Comparison of ENCODE assay signal across 12 cellular contexts in the genomic region with DNA sequence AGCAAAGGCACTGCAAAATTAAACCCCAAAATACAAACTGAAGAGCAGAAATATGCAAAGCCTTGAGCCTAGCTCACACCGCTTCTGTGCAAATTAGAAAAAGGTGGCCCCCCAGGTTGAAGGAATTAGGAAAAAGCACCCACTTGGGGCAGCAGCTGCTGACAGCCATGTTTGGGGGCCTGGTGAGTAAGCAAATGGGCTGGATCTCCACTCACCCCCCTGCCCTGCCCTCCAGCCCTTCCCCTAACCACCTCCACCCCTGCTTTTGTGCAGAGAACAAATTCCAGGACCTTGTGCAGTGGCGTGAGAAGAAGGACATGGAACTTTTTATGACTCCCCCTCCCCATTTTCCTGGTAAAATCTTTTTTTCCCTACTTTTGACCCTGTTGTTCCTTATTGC.
DNase-seq lines count a peak whose midpoint lies in the region; ATAC-seq, FAIRE-seq and TF ChIP-seq lines count a peak whose summit lies in the region.
"Had no signal": no experiment of that assay in that cellular context is flagged by ENCODE, and none has a peak within 500 bp of the region (broad histone marks: within the 10 kb centered on the region; RNA-seq: fewer than 3 reads in every experiment).

No MANE protein-coding gene starts in this region.

- H2BK5ac ChIP-seq in mesendoderm (ENCODE audit: low read length) = no peak overlapping the region

- no peak overlapping the region for H4K8ac ChIP-seq in mesendoderm (ENCODE audit: low read depth, low read length)

- H3K27ac Mint-ChIP-seq in activated T-helper 1 cell treated with anti-CD3 and anti-CD28 coated beads, Interleukin-12 subunit alpha, Interleukin-12 subunit beta, Interleukin-2, Interleukin-4 antibody, amounts not matched to agents 30 ng/mL and 10 ng/mL and 1 ng/mL, durations not matched to agents 14 hours and 24 hours and 36 hours = no peak overlapping the region
- H3K27ac Mint-ChIP-seq in activated CD4-positive, alpha-beta T cell treated with anti-CD3 and anti-CD28 coated beads for 36 hours = no peak overlapping the region
- H3K27ac Mint-ChIP-seq: T-helper 17 cell had no signal

- H3K27ac ChIP-seq in HepG2 (ENCODE audit: extremely low read length, insufficient read depth, low read length) = no peak overlapping the region
- H3K27ac ChIP-seq in right lobe of liver = no peak overlapping the region
- H3K27ac ChIP-seq in coronary artery = peak overlapping the region in 1 of 2 donors; percentile 51
- peak overlapping the region; percentile 79 for H3K27ac ChIP-seq in mesendoderm (ENCODE audit: low read depth, low read length)

- POLR2A ChIA-PET in HepG2 (lab: Yijun Ruan, JAX) = interaction anchor here (1.0 kb wide), 1 partner anchor 108 kb away, joined by 3 read pairs; no protein-coding TSS in a partner anchor
- POLR2A ChIA-PET in activated CD4-positive, alpha-beta T cell treated with anti-CD3 and anti-CD28 coated beads for 36 hours (lab: Charles Lee) = no interaction called here

- CTCF ChIA-PET in HepG2 (lab: Yijun Ruan, JAX; ENCODE audit: low intra/inter-chr PET ratio, low total read pairs) = no interaction called here
- CTCF ChIA-PET in activated CD4-positive, alpha-beta T cell treated with anti-CD3 and anti-CD28 coated beads for 36 hours (lab: Charles Lee) = no interaction called here

- H3K4me3 Mint-ChIP-seq in activated T-helper 1 cell treated with anti-CD3 and anti-CD28 coated beads, Interleukin-12 subunit alpha, Interleukin-12 subunit beta, Interleukin-2, Interleukin-4 antibody, amounts not matched to agents 30 ng/mL and 10 ng/mL and 1 ng/mL, durations not matched to agents 14 hours and 24 hours and 36 hours = no peak overlapping the region
- no peak overlapping the region for H3K4me3 Mint-ChIP-seq in activated CD4-positive, alpha-beta T cell treated with anti-CD3 and anti-CD28 coated beads for 36 hours
- H3K4me3 Mint-ChIP-seq: T-helper 17 cell had no signal

- peak overlapping the region; percentile 67 for H3K4me2 ChIP-seq in HepG2 (ENCODE audit: low read depth, low read length)
- H3K4me2 ChIP-seq in mesendoderm (ENCODE audit: low read length) = no peak overlapping the region

- H3K4ac ChIP-seq in mesendoderm (ENCODE audit: low read depth, low read length) = peak overlapping the region; percentile 60

- TF ChIP-seq CTCF in HepG2 (CRISPR knock-in tag; IDR thresholded peaks at IDR 0.05) = no peak
- no peak for TF ChIP-seq CTCF in right lobe of liver (IDR thresholded peaks at IDR 0.05)
- TF ChIP-seq CTCF in coronary artery (IDR thresholded peaks at IDR 0.05) = no peak

- H3K4me3 ChIP-seq in HepG2 (replicated peaks in 1 of 3; ENCODE audit: insufficient read depth in 1 of 3, low read depth in 2 of 3, low read length in 3 of 3) (no peak overlapping the region; a peak in 1 of 6 replicates), right lobe of liver (no peak overlapping the region), coronary artery (peak overlapping the region; percentile 46), mesendoderm (ENCODE audit: low read length) (no peak overlapping the region)

- H2AFZ ChIP-seq in HepG2 (ENCODE audit: low read length) = no peak overlapping the region

- H3K27me3 ChIP-seq in HepG2 (ENCODE audit: control insufficient read depth in 1 of 2, insufficient read depth in 2 of 2, low read length in 2 of 2) = no peaks in the 10 kb centered on the region
- no peaks in the 10 kb centered on the region for H3K27me3 ChIP-seq in right lobe of liver
- no peaks in the 10 kb centered on the region for H3K27me3 ChIP-seq in mesendoderm (ENCODE audit: insufficient read depth, low read length, poor library complexity)

- no peaks in the 10 kb centered on the region for H3K9me3 Mint-ChIP-seq in activated T-helper 1 cell treated with anti-CD3 and anti-CD28 coated beads, Interleukin-12 subunit alpha, Interleukin-12 subunit beta, Interleukin-2, Interleukin-4 antibody, amounts not matched to agents 30 ng/mL and 10 ng/mL and 1 ng/mL, durations not matched to agents 14 hours and 24 hours and 36 hours
- H3K9me3 Mint-ChIP-seq in activated CD4-positive, alpha-beta T cell treated with anti-CD3 and anti-CD28 coated beads for 36 hours (ENCODE audit: low read depth) = no peaks in the 10 kb centered on the region

- 3% methylated on average over 2 of the region's 2 CpGs for WGBS in HepG2 (ENCODE audit: low lambda C conversion rate)
- 70% methylated on average over 2 of the region's 2 CpGs for WGBS in right lobe of liver (ENCODE audit: insufficient coverage, low coverage, low lambda C conversion rate, missing lambda C conversion rate)
- WGBS in mesendoderm (ENCODE audit: extremely low coverage, insufficient coverage, low lambda C conversion rate) = no CpG with 5 or more reads among the region's 2 CpGs

- H3K79me2 ChIP-seq in HepG2 (ENCODE audit: insufficient read depth, low read length) (no peaks in the 10 kb centered on the region), mesendoderm (ENCODE audit: control insufficient read depth, insufficient read depth, low read length) (no peaks in the 10 kb centered on the region)

- intact Hi-C loops in HepG2 (cut with micrococcal nuclease; ENCODE audit: unreplicated experiment) (no loop called here), right lobe of liver (cut with DNase I) (no loop called here)
- intact Hi-C loops in activated T-helper 1 cell treated with anti-CD3 and anti-CD28 coated beads, Interleukin-12 subunit alpha, Interleukin-12 subunit beta, Interleukin-2, Interleukin-4 antibody, amounts not matched to agents 30 ng/mL and 10 ng/mL and 1 ng/mL, durations not matched to agents 14 hours and 24 hours and 36 hours (cut with micrococcal nuclease) = no loop called here
- intact Hi-C loops in activated CD4-positive, alpha-beta T cell treated with anti-CD3 and anti-CD28 coated beads for 36 hours (cut with DNase I, micrococcal nuclease) = no loop called here

- no peak overlapping the region for H2BK15ac ChIP-seq in mesendoderm (replicated peaks; ENCODE audit: low read depth)

- peaks cover 4% of the 10 kb centered on the region for H3K27me3 Mint-ChIP-seq in activated T-helper 1 cell treated with anti-CD3 and anti-CD28 coated beads, Interleukin-12 subunit alpha, Interleukin-12 subunit beta, Interleukin-2, Interleukin-4 antibody, amounts not matched to agents 30 ng/mL and 10 ng/mL and 1 ng/mL, durations not matched to agents 14 hours and 24 hours and 36 hours (ENCODE audit: insufficient read depth)
- peaks cover 23% of the 10 kb centered on the region for H3K27me3 Mint-ChIP-seq in activated CD4-positive, alpha-beta T cell treated with anti-CD3 and anti-CD28 coated beads for 36 hours

- no peaks in the 10 kb centered on the region for H4K20me1 ChIP-seq in HepG2 (ENCODE audit: insufficient read depth, low read length)

- in situ Hi-C loops in HepG2 (cut with HindIII; ENCODE audit: extremely low pct_ligation_motif_present, low pct_unique_long_range_greater_than_20kb) = no loop called here

- H3K4me1 ChIP-seq in HepG2 (ENCODE audit: insufficient read depth, low read length) (peaks cover 44% of the 10 kb centered on the region), right lobe of liver (peaks cover 0 to 11% (median 0%) of the 10 kb centered on the region in 4 donors), mesendoderm (ENCODE audit: control insufficient read depth, low read depth, low read length) (peaks cover 5% of the 10 kb centered on the region)

- DNase-seq in HepG2 (ENCODE audit: low spot score) = no peak
- no peak for DNase-seq in right lobe of liver
- DNase-seq in coronary artery (ENCODE audit: low spot score) = no peak
- peak; percentile 73 for DNase-seq in mesendoderm
- no peak for DNase-seq in activated T-helper 1 cell treated with anti-CD3 and anti-CD28 coated beads, Interleukin-12 subunit alpha, Interleukin-12 subunit beta, Interleukin-2, Interleukin-4 antibody, amounts not matched to agents 30 ng/mL and 10 ng/mL and 1 ng/mL, durations not matched to agents 14 hours and 24 hours and 36 hours (ENCODE audit: low spot score)
- DNase-seq in NCI-H1417 (lab: John Stamatoyannopoulos, UW) = no peak
- no peak for DNase-seq in stimulated activated CD4-positive, alpha-beta T cell treated with anti-CD3 and anti-CD28 coated beads, Interleukin-4, amount 100 ng/mL, for 1 hour
- DNase-seq in activated CD4-positive, alpha-beta T cell treated with anti-CD3 and anti-CD28 coated beads for 36 hours = no peak
- DNase-seq: activated naive CD4-positive, alpha-beta T cell; NCI-H187; stimulated activated CD4-positive, alpha-beta T cell treated with anti-CD3 and anti-CD28 coated beads, Interleukin-15, amount 100 ng/mL, for 24 hours; T-helper 17 cell had no signal

- H4K5ac ChIP-seq in mesendoderm (ENCODE audit: low read length) = no peak overlapping the region

- no peak overlapping the region for H2BK120ac ChIP-seq in mesendoderm (ENCODE audit: low read depth, low read length)

- no peaks in the 10 kb centered on the region for H3K4me1 Mint-ChIP-seq in activated T-helper 1 cell treated with anti-CD3 and anti-CD28 coated beads, Interleukin-12 subunit alpha, Interleukin-12 subunit beta, Interleukin-2, Interleukin-4 antibody, amounts not matched to agents 30 ng/mL and 10 ng/mL and 1 ng/mL, durations not matched to agents 14 hours and 24 hours and 36 hours (ENCODE audit: low read depth)
- peaks cover 6% of the 10 kb centered on the region for H3K4me1 Mint-ChIP-seq in activated CD4-positive, alpha-beta T cell treated with anti-CD3 and anti-CD28 coated beads for 36 hours
- H3K4me1 Mint-ChIP-seq: T-helper 17 cell had no signal

- BruUV-seq in HepG2 (replicated peaks; lab: Mats Ljungman, UMichigan) = TSS peak; percentile 86

- H3K23ac ChIP-seq in mesendoderm (ENCODE audit: low read length) = no peak overlapping the region

- no peak overlapping the region for H3K9ac ChIP-seq in HepG2 (ENCODE audit: insufficient read depth, low read depth, low read length)
- no peak overlapping the region for H3K9ac ChIP-seq in mesendoderm (ENCODE audit: low read length)

- H3K56ac ChIP-seq in mesendoderm (ENCODE audit: low read length) = peak overlapping the region; percentile 59

- H3K79me1 ChIP-seq in mesendoderm (ENCODE audit: low read length) = no peaks in the 10 kb centered on the region

- no peak for FAIRE-seq in HepG2 (lab: Jason Lieb, UNC)

- no peak for TF ChIP-seq RAD21 in HepG2 (CRISPR knock-in tag; IDR thresholded peaks at IDR 0.05)

- no peak; the same call in 2 of the 3 replicates for ATAC-seq in HepG2
- ATAC-seq in right lobe of liver = no peak
- ATAC-seq in activated CD4-positive, alpha-beta T cell treated with anti-CD3 and anti-CD28 coated beads for 36 hours = no peak
- ATAC-seq: T-helper 17 cell had no signal

- H3K18ac ChIP-seq in mesendoderm (ENCODE audit: low read length) = peak overlapping the region; percentile 22

- H2AK5ac ChIP-seq in mesendoderm (ENCODE audit: low read length) = no peak overlapping the region

- no peak for TF ChIP-seq EP300 in HepG2 (IDR thresholded peaks at IDR 0.05; ENCODE audit: low read depth in 2 of 2, low read length in 2 of 2)
- TF ChIP-seq EP300 in HepG2 (CRISPR knock-in tag; IDR thresholded peaks at IDR 0.05; ENCODE audit: borderline replicate concordance) = no peak

- H3K36me3 ChIP-seq in HepG2 (replicated peaks in 1 of 2; ENCODE audit: control insufficient read depth in 1 of 2, insufficient read depth in 2 of 2, low read length in 2 of 2) (no peaks in the 10 kb centered on the region), right lobe of liver (no peaks in the 10 kb centered on the region), mesendoderm (ENCODE audit: control insufficient read depth, insufficient read depth, low read length) (no peaks in the 10 kb centered on the region)

- H3K36me3 Mint-ChIP-seq in activated T-helper 1 cell treated with anti-CD3 and anti-CD28 coated beads, Interleukin-12 subunit alpha, Interleukin-12 subunit beta, Interleukin-2, Interleukin-4 antibody, amounts not matched to agents 30 ng/mL and 10 ng/mL and 1 ng/mL, durations not matched to agents 14 hours and 24 hours and 36 hours (ENCODE audit: low read depth) = no peaks in the 10 kb centered on the region
- H3K36me3 Mint-ChIP-seq in activated CD4-positive, alpha-beta T cell treated with anti-CD3 and anti-CD28 coated beads for 36 hours (ENCODE audit: low read depth) = no peaks in the 10 kb centered on the region

- no peaks in the 10 kb centered on the region for H3K9me3 ChIP-seq in HepG2 (ENCODE audit: low read length)
- H3K9me3 ChIP-seq in right lobe of liver = no peaks in the 10 kb centered on the region

- TF ChIP-seq POLR2A in HepG2 (IDR thresholded peaks at IDR 0.05; ENCODE audit: insufficient read depth in 1 of 2, low read depth in 2 of 2, low read length in 2 of 2) = no peak
- TF ChIP-seq POLR2A in right lobe of liver (IDR thresholded peaks at IDR 0.05) = no peak
